Comparison of ENCODE assay signal across 35 cellular contexts in genomic region chr5:177982956-177983355, GRCh38. TPM values are rescaled to one million over a fixed set of nuclear protein-coding genes. Genes with fewer than 3 reads are reported as not detected.
"Had no signal": no experiment of that assay in that cellular context is flagged by ENCODE, and none has a peak within 500 bp of the region (broad histone marks: within the 10 kb centered on the region; RNA-seq: fewer than 3 reads in every experiment).

No MANE protein-coding gene starts in this region.

- H3K9me3 ChIP-seq: colonic mucosa, gastroesophageal sphincter, heart left ventricle, neutrophil, psoas muscle, sigmoid colon, testis, tibial artery, upper lobe of right lung, uterus had no signal

- H3K36me3 ChIP-seq: colonic mucosa, gastroesophageal sphincter, heart left ventricle, neutrophil, sigmoid colon, tibial artery, upper lobe of right lung, uterus had no signal

- H3K4me3 Mint-ChIP-seq: dendritic cell treated with granulocyte-macrophage colony-stimulating factor and Interleukin-4, amounts not matched to agents 40 ng/mL and 50 ng/mL, for 4 days; endodermal cell; memory B cell; natural killer cell; stimulated activated memory B cell treated with anti-CD40 and anti-IgM and Interleukin-4, amounts not matched to agents 10 μg/mL and 1 μg/mL and 100 μg/mL, for 72 hours had no signal

- H3K27ac Mint-ChIP-seq: dendritic cell treated with granulocyte-macrophage colony-stimulating factor and Interleukin-4, amounts not matched to agents 40 ng/mL and 50 ng/mL, for 4 days; endodermal cell; memory B cell; natural killer cell; stimulated activated memory B cell treated with anti-CD40 and anti-IgM and Interleukin-4, amounts not matched to agents 10 μg/mL and 1 μg/mL and 100 μg/mL, for 72 hours had no signal

- H3K4me1 Mint-ChIP-seq: endodermal cell, natural killer cell had no signal

- H3K9me3 Mint-ChIP-seq: dendritic cell treated with granulocyte-macrophage colony-stimulating factor and Interleukin-4, amounts not matched to agents 40 ng/mL and 50 ng/mL, for 4 days; endodermal cell; memory B cell; natural killer cell; stimulated activated memory B cell treated with anti-CD40 and anti-IgM and Interleukin-4, amounts not matched to agents 10 μg/mL and 1 μg/mL and 100 μg/mL, for 72 hours had no signal

- H3K27ac ChIP-seq: colonic mucosa, epithelial cell of prostate, foreskin keratinocyte, gastroesophageal sphincter, heart left ventricle, neutrophil, psoas muscle, sigmoid colon, testis, tibial artery, upper lobe of right lung, uterus had no signal

- H3K27me3 ChIP-seq: testis had no signal

- ATAC-seq: foreskin keratinocyte; gastroesophageal sphincter; natural killer cell; psoas muscle; stimulated activated memory B cell treated with anti-CD40 and anti-IgM and Interleukin-4, amounts not matched to agents 10 μg/mL and 1 μg/mL and 100 μg/mL, for 72 hours; stimulated activated naive CD8-positive, alpha-beta T cell treated with anti-CD3 and anti-CD28 coated beads, Interleukin-15, Interleukin-2, amounts not matched to agents 100 U/mL and 50 U/mL, for 24 hours had no signal

- DNase-seq: colonic mucosa; effector CD8-positive, alpha-beta T cell; endodermal cell; foreskin keratinocyte; heart left ventricle; hippocampal formation; kidney; natural killer cell; psoas muscle; right cardiac atrium; sigmoid colon; stimulated activated CD4-positive, alpha-beta T cell treated with anti-CD3 and anti-CD28 coated beads, Interleukin-4, amount 100 ng/mL, for 4 hours; stimulated activated naive CD8-positive, alpha-beta T cell treated with anti-CD3 and anti-CD28 coated beads, Interleukin-15, Interleukin-2, amounts not matched to agents 100 U/mL and 50 U/mL, for 24 hours; substantia nigra; testis; tibial artery; upper lobe of right lung; uterus had no signal

- H3K36me3 Mint-ChIP-seq: memory B cell; natural killer cell; stimulated activated memory B cell treated with anti-CD40 and anti-IgM and Interleukin-4, amounts not matched to agents 10 μg/mL and 1 μg/mL and 100 μg/mL, for 72 hours had no signal

- H3K4me1 ChIP-seq: colonic mucosa, foreskin keratinocyte, psoas muscle, sigmoid colon, upper lobe of right lung, uterus had no signal

- H3K4me3 ChIP-seq: colonic mucosa, gastroesophageal sphincter, heart left ventricle, lung, psoas muscle, sigmoid colon, testis, tibial artery, upper lobe of right lung, uterus had no signal

RNA-seq across cellular contexts. Expression of gene PROP1, which starts 13.1 kb away (rescaled TPM):
- total RNA-seq: chondrocyte, colonic mucosa, endodermal cell, esophagus mucosa, fibroblast of lung, foreskin keratinocyte, gastroesophageal sphincter, heart left ventricle, kidney, left lobe of liver, liver, lung, mononuclear cell, natural killer cell, omental fat pad, psoas muscle, renal cortical epithelial cell, right cardiac atrium, sigmoid colon, skeletal muscle tissue, testis, upper lobe of right lung, uterus had no signal
- polyA plus RNA-seq: fibroblast of lung, foreskin keratinocyte, heart left ventricle, liver, lung, neural cell, psoas muscle, right cardiac atrium, sigmoid colon had no signal
